In the genomic region with DNA sequence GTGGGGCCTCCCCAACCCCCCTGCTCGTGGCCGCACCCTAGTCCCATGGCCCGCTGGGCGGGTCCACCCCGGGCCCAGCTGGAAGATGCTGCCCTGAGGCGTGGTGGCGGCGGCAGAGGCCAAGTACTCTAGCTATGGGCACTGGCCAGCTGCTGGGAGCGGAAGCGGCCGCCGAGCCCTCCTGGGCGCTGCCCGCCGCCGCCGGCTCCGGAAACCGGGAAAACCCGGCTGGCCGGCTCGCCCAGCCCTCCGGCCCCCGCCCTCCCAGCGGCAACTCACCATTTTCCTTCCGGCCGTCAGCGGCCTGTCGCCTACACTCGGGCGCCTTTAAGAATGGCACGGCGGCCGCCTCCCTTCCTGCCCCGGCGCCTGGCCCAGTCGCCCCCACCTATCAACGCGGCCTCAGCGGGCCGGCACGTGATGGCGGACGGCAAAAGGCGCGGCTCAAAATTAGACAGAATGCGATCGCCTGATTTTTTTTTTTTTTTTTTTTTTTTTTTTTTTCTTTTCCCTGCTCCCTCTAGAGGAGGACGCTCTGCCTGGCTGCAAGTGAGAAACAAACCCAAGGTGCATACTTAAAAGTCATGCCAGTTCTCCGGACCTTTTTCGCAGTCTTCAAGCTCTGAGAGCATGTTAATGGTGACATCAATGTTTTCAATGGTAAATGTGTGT, we compare ENCODE assay signal across 1 cellular context.
A peak's percentile ranks its signal among the peaks of the same experiment; 100 is the strongest.
TF ChIP-seq lines count a peak whose summit lies in the region.

A gene (minus strand): TSS at position 335 of the 672 bp plus-strand sequence. CDS start 53 bp downstream, at position 282.

TF ChIP-seq in K562, 482 proteins besides CTCF, POLR2A, EP300 and RAD21 (continued from another document and continues in another):
- TF ChIP-seq, protein P1, sequence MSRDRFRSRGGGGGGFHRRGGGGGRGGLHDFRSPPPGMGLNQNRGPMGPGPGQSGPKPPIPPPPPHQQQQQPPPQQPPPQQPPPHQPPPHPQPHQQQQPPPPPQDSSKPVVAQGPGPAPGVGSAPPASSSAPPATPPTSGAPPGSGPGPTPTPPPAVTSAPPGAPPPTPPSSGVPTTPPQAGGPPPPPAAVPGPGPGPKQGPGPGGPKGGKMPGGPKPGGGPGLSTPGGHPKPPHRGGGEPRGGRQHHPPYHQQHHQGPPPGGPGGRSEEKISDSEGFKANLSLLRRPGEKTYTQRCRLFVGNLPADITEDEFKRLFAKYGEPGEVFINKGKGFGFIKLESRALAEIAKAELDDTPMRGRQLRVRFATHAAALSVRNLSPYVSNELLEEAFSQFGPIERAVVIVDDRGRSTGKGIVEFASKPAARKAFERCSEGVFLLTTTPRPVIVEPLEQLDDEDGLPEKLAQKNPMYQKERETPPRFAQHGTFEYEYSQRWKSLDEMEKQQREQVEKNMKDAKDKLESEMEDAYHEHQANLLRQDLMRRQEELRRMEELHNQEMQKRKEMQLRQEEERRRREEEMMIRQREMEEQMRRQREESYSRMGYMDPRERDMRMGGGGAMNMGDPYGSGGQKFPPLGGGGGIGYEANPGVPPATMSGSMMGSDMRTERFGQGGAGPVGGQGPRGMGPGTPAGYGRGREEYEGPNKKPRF (IDR thresholded peaks at IDR 0.05; ENCODE audit: low read depth, low read length) = no peak
- TF ChIP-seq PRMT5 (CRISPR knock-in tag; IDR thresholded peaks at IDR 0.05) (no peak), SREBF2 (CRISPR knock-in tag; IDR thresholded peaks at IDR 0.05) (no peak), HNRNPL (IDR thresholded peaks at IDR 0.05; ENCODE audit: low read depth, low read length) (peak; percentile 87), NR2C1 (IDR thresholded peaks at IDR 0.05) (no peak), NR2C1 (tag; IDR thresholded peaks at IDR 0.05) (no peak), NFATC3 (IDR thresholded peaks at IDR 0.05) (no peak), ZC3H8 (IDR thresholded peaks at IDR 0.05) (no peak), RHOXF2B (CRISPR knock-in tag; conservative IDR thresholded peaks at IDR 0.05) (no peak), FOXJ2 (tag; IDR thresholded peaks at IDR 0.05) (no peak), ZNF232 (CRISPR knock-in tag; IDR thresholded peaks at IDR 0.05) (no peak), BDP1 (IDR thresholded peaks at IDR 0.05; ENCODE audit: insufficient read depth, insufficient read length) (no peak), STAG1 (CRISPR knock-in tag; IDR thresholded peaks at IDR 0.05; ENCODE audit: borderline replicate concordance) (no peak), ZNF175 (CRISPR knock-in tag; IDR thresholded peaks at IDR 0.05; ENCODE audit: low read depth) (no peak), KLF1 (tag; IDR thresholded peaks at IDR 0.05) (peak; percentile 24; the same call in 1 of the 2 replicates), PPARD (CRISPR knock-in tag; IDR thresholded peaks at IDR 0.05) (no peak), ILF3 (IDR thresholded peaks at IDR 0.05; ENCODE audit: borderline replicate concordance) (no peak), ASH1L (IDR thresholded peaks at IDR 0.05; ENCODE audit: borderline replicate concordance, low read depth, partially characterized antibody) (no peak), FOSL1 (tag; conservative IDR thresholded peaks at IDR 0.05) (0 out of 2 replicates have a peak, but pooled peaks have one; percentile 14), CCNT2 (IDR thresholded peaks at IDR 0.05; ENCODE audit: borderline replicate concordance, extremely low read depth, insufficient read length, low read depth, low read length) (peak; percentile 79), PHF20 (IDR thresholded peaks at IDR 0.05; ENCODE audit: partially characterized antibody) (no peak), MXI1 (IDR thresholded peaks at IDR 0.05; ENCODE audit: low read depth, low read length) (no peak), SAFB (IDR thresholded peaks at IDR 0.05; ENCODE audit: borderline replicate concordance, low read depth, low read length) (no peak), ZNF239 (CRISPR knock-in tag; IDR thresholded peaks at IDR 0.05) (no peak), BHLHE40 (IDR thresholded peaks at IDR 0.05; ENCODE audit: low read length) (peak; percentile 98), THRAP3 (IDR thresholded peaks at IDR 0.05; ENCODE audit: borderline replicate concordance) (no peak), CBX3 (IDR thresholded peaks at IDR 0.05; ENCODE audit: borderline replicate concordance in 1 of 2, low read length in 2 of 2) (no peak), EWSR1 (IDR thresholded peaks at IDR 0.05; ENCODE audit: borderline replicate concordance, low read depth, partially characterized antibody) (no peak), ZNF589 (CRISPR knock-in tag; IDR thresholded peaks at IDR 0.05; ENCODE audit: low read depth) (no peak), ZNF77 (CRISPR knock-in tag; IDR thresholded peaks at IDR 0.05) (no peak), PTTG1 (tag; IDR thresholded peaks at IDR 0.05; ENCODE audit: low read depth) (no peak), RNF2 (IDR thresholded peaks at IDR 0.05) (no peak), PCBP1 (IDR thresholded peaks at IDR 0.05; ENCODE audit: low read depth, low read length, poor library complexity, severe bottlenecking) (no peak), KHSRP (IDR thresholded peaks at IDR 0.05) (no peak), KDM4B (IDR thresholded peaks at IDR 0.05; ENCODE audit: borderline replicate concordance in 2 of 2, low read depth in 1 of 2) (no peak), NCOR1 (IDR thresholded peaks at IDR 0.05) (0 out of 2 replicates have a peak, but pooled peaks have one; percentile 32), BCOR (IDR thresholded peaks at IDR 0.05) (no peak), POLR2H (tag; IDR thresholded peaks at IDR 0.05; ENCODE audit: low read depth) (peak; percentile 41; the same call in 1 of the 2 replicates), MAFK (IDR thresholded peaks at IDR 0.05; ENCODE audit: low read length) (no peak), FOXM1 (IDR thresholded peaks at IDR 0.05; ENCODE audit: low read depth) (no peak; the same call in 1 of the 2 replicates), FOXM1 (CRISPR knock-in tag; IDR thresholded peaks at IDR 0.05; ENCODE audit: low read depth) (no peak), TRIM24 (IDR thresholded peaks at IDR 0.05) (peak in 1 of 2 experiments; percentile 43; a peak in 1 of 4 replicates)
- TF ChIP-seq, protein P2, sequence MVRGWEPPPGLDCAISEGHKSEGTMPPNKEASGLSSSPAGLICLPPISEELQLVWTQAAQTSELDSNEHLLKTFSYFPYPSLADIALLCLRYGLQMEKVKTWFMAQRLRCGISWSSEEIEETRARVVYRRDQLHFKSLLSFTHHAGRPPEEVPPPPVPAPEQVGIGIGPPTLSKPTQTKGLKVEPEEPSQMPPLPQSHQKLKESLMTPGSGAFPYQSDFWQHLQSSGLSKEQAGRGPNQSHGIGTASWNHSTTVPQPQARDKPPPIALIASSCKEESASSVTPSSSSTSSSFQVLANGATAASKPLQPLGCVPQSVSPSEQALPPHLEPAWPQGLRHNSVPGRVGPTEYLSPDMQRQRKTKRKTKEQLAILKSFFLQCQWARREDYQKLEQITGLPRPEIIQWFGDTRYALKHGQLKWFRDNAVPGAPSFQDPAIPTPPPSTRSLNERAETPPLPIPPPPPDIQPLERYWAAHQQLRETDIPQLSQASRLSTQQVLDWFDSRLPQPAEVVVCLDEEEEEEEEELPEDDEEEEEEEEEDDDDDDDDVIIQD (CRISPR knock-in tag; IDR thresholded peaks at IDR 0.05) = no peak
- TF ChIP-seq, protein P3, sequence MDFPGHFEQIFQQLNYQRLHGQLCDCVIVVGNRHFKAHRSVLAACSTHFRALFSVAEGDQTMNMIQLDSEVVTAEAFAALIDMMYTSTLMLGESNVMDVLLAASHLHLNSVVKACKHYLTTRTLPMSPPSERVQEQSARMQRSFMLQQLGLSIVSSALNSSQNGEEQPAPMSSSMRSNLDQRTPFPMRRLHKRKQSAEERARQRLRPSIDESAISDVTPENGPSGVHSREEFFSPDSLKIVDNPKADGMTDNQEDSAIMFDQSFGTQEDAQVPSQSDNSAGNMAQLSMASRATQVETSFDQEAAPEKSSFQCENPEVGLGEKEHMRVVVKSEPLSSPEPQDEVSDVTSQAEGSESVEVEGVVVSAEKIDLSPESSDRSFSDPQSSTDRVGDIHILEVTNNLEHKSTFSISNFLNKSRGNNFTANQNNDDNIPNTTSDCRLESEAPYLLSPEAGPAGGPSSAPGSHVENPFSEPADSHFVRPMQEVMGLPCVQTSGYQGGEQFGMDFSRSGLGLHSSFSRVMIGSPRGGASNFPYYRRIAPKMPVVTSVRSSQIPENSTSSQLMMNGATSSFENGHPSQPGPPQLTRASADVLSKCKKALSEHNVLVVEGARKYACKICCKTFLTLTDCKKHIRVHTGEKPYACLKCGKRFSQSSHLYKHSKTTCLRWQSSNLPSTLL (IDR thresholded peaks at IDR 0.05) = no peak
- TF ChIP-seq, protein P4, sequence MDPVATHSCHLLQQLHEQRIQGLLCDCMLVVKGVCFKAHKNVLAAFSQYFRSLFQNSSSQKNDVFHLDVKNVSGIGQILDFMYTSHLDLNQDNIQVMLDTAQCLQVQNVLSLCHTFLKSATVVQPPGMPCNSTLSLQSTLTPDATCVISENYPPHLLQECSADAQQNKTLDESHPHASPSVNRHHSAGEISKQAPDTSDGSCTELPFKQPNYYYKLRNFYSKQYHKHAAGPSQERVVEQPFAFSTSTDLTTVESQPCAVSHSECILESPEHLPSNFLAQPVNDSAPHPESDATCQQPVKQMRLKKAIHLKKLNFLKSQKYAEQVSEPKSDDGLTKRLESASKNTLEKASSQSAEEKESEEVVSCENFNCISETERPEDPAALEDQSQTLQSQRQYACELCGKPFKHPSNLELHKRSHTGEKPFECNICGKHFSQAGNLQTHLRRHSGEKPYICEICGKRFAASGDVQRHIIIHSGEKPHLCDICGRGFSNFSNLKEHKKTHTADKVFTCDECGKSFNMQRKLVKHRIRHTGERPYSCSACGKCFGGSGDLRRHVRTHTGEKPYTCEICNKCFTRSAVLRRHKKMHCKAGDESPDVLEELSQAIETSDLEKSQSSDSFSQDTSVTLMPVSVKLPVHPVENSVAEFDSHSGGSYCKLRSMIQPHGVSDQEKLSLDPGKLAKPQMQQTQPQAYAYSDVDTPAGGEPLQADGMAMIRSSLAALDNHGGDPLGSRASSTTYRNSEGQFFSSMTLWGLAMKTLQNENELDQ (CRISPR knock-in tag; IDR thresholded peaks at IDR 0.05; ENCODE audit: borderline replicate concordance) = no peak
- TF ChIP-seq, protein P5, sequence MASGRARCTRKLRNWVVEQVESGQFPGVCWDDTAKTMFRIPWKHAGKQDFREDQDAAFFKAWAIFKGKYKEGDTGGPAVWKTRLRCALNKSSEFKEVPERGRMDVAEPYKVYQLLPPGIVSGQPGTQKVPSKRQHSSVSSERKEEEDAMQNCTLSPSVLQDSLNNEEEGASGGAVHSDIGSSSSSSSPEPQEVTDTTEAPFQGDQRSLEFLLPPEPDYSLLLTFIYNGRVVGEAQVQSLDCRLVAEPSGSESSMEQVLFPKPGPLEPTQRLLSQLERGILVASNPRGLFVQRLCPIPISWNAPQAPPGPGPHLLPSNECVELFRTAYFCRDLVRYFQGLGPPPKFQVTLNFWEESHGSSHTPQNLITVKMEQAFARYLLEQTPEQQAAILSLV (tag; IDR thresholded peaks at IDR 0.05) = no peak
- TF ChIP-seq, protein P6, sequence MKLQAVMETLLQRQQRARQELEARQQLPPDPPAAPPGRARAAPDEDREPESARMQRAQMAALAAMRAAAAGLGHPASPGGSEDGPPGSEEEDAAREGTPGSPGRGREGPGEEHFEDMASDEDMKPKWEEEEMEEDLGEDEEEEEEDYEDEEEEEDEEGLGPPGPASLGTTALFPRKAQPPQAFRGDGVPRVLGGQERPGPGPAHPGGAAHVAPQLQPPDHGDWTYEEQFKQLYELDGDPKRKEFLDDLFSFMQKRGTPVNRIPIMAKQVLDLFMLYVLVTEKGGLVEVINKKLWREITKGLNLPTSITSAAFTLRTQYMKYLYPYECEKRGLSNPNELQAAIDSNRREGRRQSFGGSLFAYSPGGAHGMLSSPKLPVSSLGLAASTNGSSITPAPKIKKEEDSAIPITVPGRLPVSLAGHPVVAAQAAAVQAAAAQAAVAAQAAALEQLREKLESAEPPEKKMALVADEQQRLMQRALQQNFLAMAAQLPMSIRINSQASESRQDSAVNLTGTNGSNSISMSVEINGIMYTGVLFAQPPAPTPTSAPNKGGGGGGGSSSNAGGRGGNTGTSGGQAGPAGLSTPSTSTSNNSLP (IDR thresholded peaks at IDR 0.05; ENCODE audit: borderline replicate concordance, low read depth, low read length) = no peak
- TF ChIP-seq, protein P7, sequence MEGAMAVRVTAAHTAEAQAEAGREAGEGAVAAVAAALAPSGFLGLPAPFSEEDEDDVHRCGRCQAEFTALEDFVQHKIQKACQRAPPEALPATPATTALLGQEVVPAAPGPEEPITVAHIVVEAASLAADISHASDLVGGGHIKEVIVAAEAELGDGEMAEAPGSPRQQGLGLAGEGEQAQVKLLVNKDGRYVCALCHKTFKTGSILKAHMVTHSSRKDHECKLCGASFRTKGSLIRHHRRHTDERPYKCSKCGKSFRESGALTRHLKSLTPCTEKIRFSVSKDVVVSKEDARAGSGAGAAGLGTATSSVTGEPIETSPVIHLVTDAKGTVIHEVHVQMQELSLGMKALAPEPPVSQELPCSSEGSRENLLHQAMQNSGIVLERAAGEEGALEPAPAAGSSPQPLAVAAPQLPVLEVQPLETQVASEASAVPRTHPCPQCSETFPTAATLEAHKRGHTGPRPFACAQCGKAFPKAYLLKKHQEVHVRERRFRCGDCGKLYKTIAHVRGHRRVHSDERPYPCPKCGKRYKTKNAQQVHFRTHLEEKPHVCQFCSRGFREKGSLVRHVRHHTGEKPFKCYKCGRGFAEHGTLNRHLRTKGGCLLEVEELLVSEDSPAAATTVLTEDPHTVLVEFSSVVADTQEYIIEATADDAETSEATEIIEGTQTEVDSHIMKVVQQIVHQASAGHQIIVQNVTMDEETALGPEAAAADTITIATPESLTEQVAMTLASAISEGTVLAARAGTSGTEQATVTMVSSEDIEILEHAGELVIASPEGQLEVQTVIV (CRISPR knock-in tag; IDR thresholded peaks at IDR 0.05; ENCODE audit: borderline replicate concordance) = no peak
- TF ChIP-seq, protein P8, sequence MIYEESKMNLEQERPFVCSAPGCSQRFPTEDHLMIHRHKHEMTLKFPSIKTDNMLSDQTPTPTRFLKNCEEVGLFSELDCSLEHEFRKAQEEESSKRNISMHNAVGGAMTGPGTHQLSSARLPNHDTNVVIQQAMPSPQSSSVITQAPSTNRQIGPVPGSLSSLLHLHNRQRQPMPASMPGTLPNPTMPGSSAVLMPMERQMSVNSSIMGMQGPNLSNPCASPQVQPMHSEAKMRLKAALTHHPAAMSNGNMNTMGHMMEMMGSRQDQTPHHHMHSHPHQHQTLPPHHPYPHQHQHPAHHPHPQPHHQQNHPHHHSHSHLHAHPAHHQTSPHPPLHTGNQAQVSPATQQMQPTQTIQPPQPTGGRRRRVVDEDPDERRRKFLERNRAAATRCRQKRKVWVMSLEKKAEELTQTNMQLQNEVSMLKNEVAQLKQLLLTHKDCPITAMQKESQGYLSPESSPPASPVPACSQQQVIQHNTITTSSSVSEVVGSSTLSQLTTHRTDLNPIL (CRISPR knock-in tag; IDR thresholded peaks at IDR 0.05) = no peak
- TF ChIP-seq, protein P9, sequence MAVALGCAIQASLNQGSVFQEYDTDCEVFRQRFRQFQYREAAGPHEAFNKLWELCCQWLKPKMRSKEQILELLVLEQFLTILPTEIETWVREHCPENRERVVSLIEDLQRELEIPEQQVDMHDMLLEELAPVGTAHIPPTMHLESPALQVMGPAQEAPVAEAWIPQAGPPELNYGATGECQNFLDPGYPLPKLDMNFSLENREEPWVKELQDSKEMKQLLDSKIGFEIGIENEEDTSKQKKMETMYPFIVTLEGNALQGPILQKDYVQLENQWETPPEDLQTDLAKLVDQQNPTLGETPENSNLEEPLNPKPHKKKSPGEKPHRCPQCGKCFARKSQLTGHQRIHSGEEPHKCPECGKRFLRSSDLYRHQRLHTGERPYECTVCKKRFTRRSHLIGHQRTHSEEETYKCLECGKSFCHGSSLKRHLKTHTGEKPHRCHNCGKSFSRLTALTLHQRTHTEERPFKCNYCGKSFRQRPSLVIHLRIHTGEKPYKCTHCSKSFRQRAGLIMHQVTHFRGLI (CRISPR knock-in tag; IDR thresholded peaks at IDR 0.05) = no peak
